Comparison of ENCODE assay signal across 8 cellular contexts in the genomic region with DNA sequence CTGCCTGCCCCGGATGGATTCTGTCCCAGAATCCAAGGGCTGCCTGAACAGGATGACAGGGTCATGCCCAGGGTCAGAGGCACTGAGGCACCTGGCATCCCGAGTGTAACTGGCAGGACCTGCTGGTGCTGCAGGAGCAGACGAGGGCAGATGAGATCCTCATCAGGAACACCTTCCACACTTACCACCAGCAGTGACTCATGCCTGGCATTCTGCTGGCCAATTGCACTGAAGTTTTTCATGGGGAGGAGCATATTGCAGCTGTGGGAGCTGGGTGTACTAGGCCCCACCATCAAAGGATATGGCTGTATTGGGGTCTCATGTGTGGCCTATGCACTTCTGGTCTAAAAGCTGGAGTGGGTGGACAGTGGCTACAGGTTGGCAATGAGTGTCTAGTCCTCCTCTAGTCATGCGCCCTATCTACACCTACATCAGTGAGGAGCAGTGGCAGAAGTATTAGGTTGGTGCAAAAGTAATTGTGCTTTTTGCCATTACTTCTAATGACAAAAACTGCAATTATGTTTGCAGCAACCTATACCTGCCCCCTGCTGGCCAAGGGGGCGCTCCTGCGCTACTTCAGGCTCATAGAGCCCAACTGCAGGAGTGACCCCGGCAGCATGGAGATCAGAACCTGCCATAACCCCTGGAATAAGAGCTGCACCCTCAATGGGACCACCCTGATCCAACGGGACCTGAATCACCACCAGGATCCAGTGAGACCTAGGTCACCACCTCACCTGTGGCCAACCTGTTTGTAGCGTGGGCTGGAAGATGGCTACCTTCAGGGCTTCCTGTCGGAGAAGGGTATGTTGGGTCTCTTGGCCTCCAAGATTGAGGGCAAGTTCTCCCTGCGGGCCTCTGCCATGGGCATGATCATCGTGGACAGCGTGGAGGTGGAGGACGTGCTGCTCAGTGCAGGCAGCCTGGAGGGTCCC. TPM values are rescaled to one million over a fixed set of nuclear protein-coding genes. Genes with fewer than 3 reads are reported as not detected.
DNase-seq lines count a peak whose midpoint lies in the region.

No MANE protein-coding gene starts in this region.

- H3K36me3 ChIP-seq in MG63: no peaks in the 10 kb centered on the region

- DNase-seq in ELR (ENCODE audit: low read depth) (peak; percentile 8), NCI-H146 (lab: John Stamatoyannopoulos, UW) (peak; percentile 67), kidney tubule cell (ENCODE audit: low spot score) (peak; percentile 74), MG63 (no peak), amniotic stem cell (lab: John Stamatoyannopoulos, UW) (no peak), globus pallidus (ENCODE audit: low spot score) (no peak), glomerular visceral epithelial cell (ENCODE audit: extremely low spot score) (no peak)
- DNase-seq in activated T-cell treated with anti-CD3 and anti-CD28 coated beads, Interleukin-2, amount 50 U/mL, for 48 hours: peak; percentile 54 to 62

- no peaks in the 10 kb centered on the region for H3K27me3 ChIP-seq in MG63

- H3K4me3 ChIP-seq in MG63: no peak overlapping the region

- no peaks in the 10 kb centered on the region for H3K9me3 ChIP-seq in MG63

RNA-seq across cellular contexts. Expression of gene C12orf42, which starts 8.0 kb away (rescaled TPM):
- not detected in 2 replicates for total RNA-seq in MG63 (2014; rRNA removed; shearing (Covaris generic); ENCODE audit: low replicate concordance)

Comparison
In these comparisons a context has a peak if more than half of its experiments do, and no peak if none do; other contexts are left out.
1. DNase-seq: peak in ELR (single experiment), NCI-H146 (single experiment), activated T-cell treated with anti-CD3 and anti-CD28 coated beads, Interleukin-2, amount 50 U/mL, for 48 hours (2 of 2) and kidney tubule cell (single experiment); none in MG63 (single experiment), amniotic stem cell (single experiment), globus pallidus (single experiment) and glomerular visceral epithelial cell (single experiment).